In the genomic region with DNA sequence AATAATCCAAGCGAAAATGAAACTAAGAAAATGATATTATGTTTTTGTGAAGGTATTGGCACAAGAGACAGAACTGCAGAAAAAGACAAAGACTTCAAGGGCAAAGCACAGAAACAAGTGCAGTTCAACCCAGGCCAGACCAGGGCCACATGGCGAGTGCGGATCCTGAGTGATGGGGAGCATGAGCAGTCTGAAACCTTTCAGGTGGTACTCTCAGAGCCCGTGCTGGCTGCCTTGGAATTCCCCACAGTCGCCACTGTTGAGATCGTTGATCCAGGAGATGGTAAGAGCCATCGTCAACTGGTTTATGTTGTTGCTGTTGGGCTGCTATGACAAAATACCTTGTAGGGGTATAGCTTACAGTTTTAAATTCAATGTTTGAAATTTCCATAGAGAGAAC, we compare ENCODE assay signal across 27 cellular contexts.
"Had no signal": no experiment of that assay in that cellular context is flagged by ENCODE, and none has a peak within 500 bp of the region (broad histone marks: within the 10 kb centered on the region; RNA-seq: fewer than 3 reads in every experiment).

No MANE protein-coding gene starts in this region.

- H3K27ac ChIP-seq: brain microvascular endothelial cell, cardiac muscle cell, SJSA1 had no signal

- H3K4me1 ChIP-seq: SJSA1 had no signal

- H3K4me3 Mint-ChIP-seq: activated CD4-positive, alpha-beta memory T cell treated with anti-CD3 and anti-CD28 coated beads for 36 hours; activated CD4-positive, alpha-beta T cell treated with anti-CD3 and anti-CD28 coated beads, Interleukin-2, amount 10 ng/mL, durations not matched to agents 7 days and 5 days; activated naive CD4-positive, alpha-beta T cell treated with anti-CD3 and anti-CD28 coated beads for 36 hours; activated naive CD8-positive, alpha-beta T cell; activated T-helper 17 cell treated with anti-CD3 and anti-CD28 coated beads, Interleukin-2, amount 50 U/mL, for 72 hours; T-helper 17 cell had no signal

- H3K4me1 Mint-ChIP-seq: activated CD4-positive, alpha-beta T cell treated with anti-CD3 and anti-CD28 coated beads, Interleukin-2, amount 10 ng/mL, durations not matched to agents 7 days and 5 days; activated T-helper 17 cell treated with anti-CD3 and anti-CD28 coated beads, Interleukin-2, amount 50 U/mL, for 72 hours had no signal

- H3K9me3 Mint-ChIP-seq: activated CD4-positive, alpha-beta memory T cell treated with anti-CD3 and anti-CD28 coated beads for 36 hours; activated CD4-positive, alpha-beta T cell treated with anti-CD3 and anti-CD28 coated beads, Interleukin-2, amount 10 ng/mL, durations not matched to agents 7 days and 5 days; activated naive CD4-positive, alpha-beta T cell treated with anti-CD3 and anti-CD28 coated beads for 36 hours; activated T-helper 17 cell treated with anti-CD3 and anti-CD28 coated beads, Interleukin-2, amount 50 U/mL, for 72 hours had no signal

- H3K27ac Mint-ChIP-seq: activated CD4-positive, alpha-beta memory T cell treated with anti-CD3 and anti-CD28 coated beads for 36 hours; activated CD4-positive, alpha-beta T cell treated with anti-CD3 and anti-CD28 coated beads, Interleukin-2, amount 10 ng/mL, durations not matched to agents 7 days and 5 days; activated naive CD4-positive, alpha-beta T cell treated with anti-CD3 and anti-CD28 coated beads for 36 hours; activated naive CD8-positive, alpha-beta T cell; activated T-helper 17 cell treated with anti-CD3 and anti-CD28 coated beads, Interleukin-2, amount 50 U/mL, for 72 hours; T-helper 17 cell had no signal

- FAIRE-seq: astrocyte had no signal

- DNase-seq: activated CD4-positive, alpha-beta memory T cell treated with anti-CD3 and anti-CD28 coated beads for 36 hours; activated CD4-positive, alpha-beta T cell treated with anti-CD3 and anti-CD28 coated beads, Interleukin-2, amount 10 ng/mL, durations not matched to agents 7 days and 5 days; activated CD4-positive, CD25-positive, alpha-beta regulatory T cell; activated gamma-delta T cell; activated naive CD4-positive, alpha-beta T cell treated with anti-CD3 and anti-CD28 coated beads for 36 hours; activated T-cell treated with anti-CD3 and anti-CD28 coated beads for 4 hours; activated T-cell treated with anti-CD3 and anti-CD28 coated beads, Interleukin-2, amount 50 U/mL, for 48 hours; amygdala; brain microvascular endothelial cell; Karpas-422; NCI-H1048; NCI-H1417; NCI-H1930; NCI-H2171; NCI-H2227 treated with DMSO at 0.1 percent for 48 hours; NCI-H446 treated with DMSO at 0.1 percent for 48 hours; NCI-H526; NCI-H82; OCI-M1; SHP77; T-helper 17 cell; T-helper 9 cell had no signal

- H3K4me3 ChIP-seq: cardiac muscle cell, SJSA1 had no signal

- H3K36me3 ChIP-seq: brain microvascular endothelial cell, cardiac muscle cell, SJSA1 had no signal

- H3K9me3 ChIP-seq: SJSA1 had no signal

- ATAC-seq: activated T-helper 17 cell treated with anti-CD3 and anti-CD28 coated beads, Interleukin-2, amount 50 U/mL, for 72 hours; T-helper 17 cell had no signal

- H3K27me3 Mint-ChIP-seq: activated CD4-positive, alpha-beta T cell treated with anti-CD3 and anti-CD28 coated beads, Interleukin-2, amount 10 ng/mL, durations not matched to agents 7 days and 5 days had no signal

- H3K27me3 ChIP-seq: brain microvascular endothelial cell, cardiac muscle cell, SJSA1 had no signal

- H3K36me3 Mint-ChIP-seq: activated CD4-positive, alpha-beta memory T cell treated with anti-CD3 and anti-CD28 coated beads for 36 hours; activated naive CD8-positive, alpha-beta T cell had no signal
